Comparison of ENCODE assay signal across 8 cellular contexts in genomic region chr7:139339698-139340036, GRCh38. TPM values are rescaled to one million over a fixed set of nuclear protein-coding genes. Genes with fewer than 3 reads are reported as not detected.
DNase-seq lines count a peak whose midpoint lies in the region; ATAC-seq and TF ChIP-seq lines count a peak whose summit lies in the region.

No MANE protein-coding gene starts in this region.

- H3K36me3 Mint-ChIP-seq in T-helper 17 cell (ENCODE audit: low read depth), result no peaks in the 10 kb centered on the region

- TF ChIP-seq POLR2A in sigmoid colon (IDR thresholded peaks at IDR 0.05), result no peak

- peak overlapping the region; percentile 77 for H3K4me3 Mint-ChIP-seq in T-helper 17 cell

- H3K27me3 Mint-ChIP-seq in T-helper 17 cell, result no peaks in the 10 kb centered on the region

- H3K9me3 ChIP-seq in T-helper 17 cell (ENCODE audit: control insufficient read depth, low read length, poor library complexity, severe bottlenecking), result no peaks in the 10 kb centered on the region
- H3K9me3 ChIP-seq in sigmoid colon, result no peaks in the 10 kb centered on the region

- no peak for TF ChIP-seq CTCF in GM12865 (IDR thresholded peaks at IDR 0.05; ENCODE audit: insufficient read depth, low read depth, low read length, missing control alignments)
- TF ChIP-seq CTCF in fibroblast of the aortic adventitia (IDR thresholded peaks at IDR 0.05; ENCODE audit: insufficient read depth, low read length), result no peak
- no peak for TF ChIP-seq CTCF in sigmoid colon (IDR thresholded peaks at IDR 0.05)

- peak overlapping the region; percentile 63 for H3K4me3 ChIP-seq in GM12865 (ENCODE audit: low read depth, low read length)
- peak overlapping the region; percentile 95 for H3K4me3 ChIP-seq in fibroblast of the aortic adventitia (ENCODE audit: low read depth, low read length)
- H3K4me3 ChIP-seq in sigmoid colon, result peak overlapping the region; percentile 63 to 93 (median 88)

- no peak for ATAC-seq in T-helper 17 cell
- no peak for ATAC-seq in GM21528 (IDR thresholded peaks at IDR 0.05; ENCODE audit: low FRiP score, unreplicated experiment)

- no peak for TF ChIP-seq EP300 in sigmoid colon (IDR thresholded peaks at IDR 0.05)

- peak overlapping the region; percentile 97 to 100 (median 99) for H3K27ac ChIP-seq in sigmoid colon

- DNase-seq in GM12865 (ENCODE audit: low read depth) (no peak), T-helper 17 cell (no peak), fibroblast of the aortic adventitia (ENCODE audit: low read depth) (no peak), sigmoid colon (no peak), MV-4-11 (lab: John Stamatoyannopoulos, UW) (no peak), inferior parietal cortex (ENCODE audit: extremely low spot score) (no peak), mucosa of gallbladder (ENCODE audit: low spot score) (no peak)

- intact Hi-C loops in sigmoid colon (cut with DNase I), result loop anchor here (5.0 kb wide), 2 partner anchors 107 to 1673 kb away; partner anchors contain the start of genes MRPS33 and UBN2

- H3K36me3 ChIP-seq in sigmoid colon, result no peaks in the 10 kb centered on the region

- peaks cover 0 to 17% (median 10%) of the 10 kb centered on the region in 4 donors for H3K4me1 ChIP-seq in sigmoid colon

- no peaks in the 10 kb centered on the region for H3K27me3 ChIP-seq in sigmoid colon

- WGBS in sigmoid colon, 2 donors, result 74 to 86% methylated on average over 13 of the region's 13 CpGs

- peaks cover 19% of the 10 kb centered on the region for H3K4me1 Mint-ChIP-seq in T-helper 17 cell

- peak overlapping the region; percentile 95 for H3K27ac Mint-ChIP-seq in T-helper 17 cell

RNA-seq across cellular contexts. Expression of gene FMC1, which starts 1.5 kb away (rescaled TPM):
- total RNA-seq in T-helper 17 cell, result 1 to 10 TPM; 3.6 to 6.3 TPM
- 8.4 and 9.6 TPM in 2 replicates for total RNA-seq in fibroblast of the aortic adventitia (ENCODE audit: low replicate concordance)
- 10 to 100 TPM; 16.6 to 28.3 (median 23.4) TPM for total RNA-seq in sigmoid colon
- 10 to 100 TPM; 20.6 to 43.5 (median 31.2) TPM for polyA plus RNA-seq in sigmoid colon
- 18.2 TPM for total RNA-seq in mucosa of gallbladder

RNA-seq across cellular contexts. Expression of gene LUC7L2, which starts 20.0 kb away (rescaled TPM):
- total RNA-seq in T-helper 17 cell (100 to 1,000 TPM; 187 to 190 TPM), fibroblast of the aortic adventitia (ENCODE audit: low replicate concordance) (58.5 and 93.7 TPM in 2 replicates), sigmoid colon (10 to 100 TPM; 67.1 to 79.1 (median 74.5) TPM), mucosa of gallbladder (101 TPM)
- 10 to 100 TPM; 23.8 to 44.9 (median 24.6) TPM for polyA plus RNA-seq in sigmoid colon
